ENCODE assay signal across 10 cellular contexts in the genomic region with DNA sequence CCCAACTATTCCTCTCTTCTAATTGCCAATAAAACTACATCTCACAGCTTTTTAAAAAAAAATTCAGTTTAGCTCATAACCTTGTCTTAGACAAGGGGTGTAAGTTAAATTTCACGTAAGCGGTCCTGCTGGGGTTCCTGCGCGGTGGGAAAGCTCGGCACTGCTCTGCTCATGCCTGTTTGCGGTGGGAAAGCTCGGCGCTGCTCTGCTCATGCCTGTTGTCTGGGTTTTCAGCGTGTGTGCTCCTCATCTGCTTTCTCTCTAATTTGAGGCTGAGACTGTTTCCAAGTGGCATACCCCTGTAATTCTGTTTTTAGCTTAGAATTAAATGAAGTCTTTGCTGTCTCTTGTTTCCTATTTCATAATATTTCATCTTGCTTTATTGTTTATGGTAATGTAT. TPM values are rescaled to one million over a fixed set of nuclear protein-coding genes. Genes with fewer than 3 reads are reported as not detected.
DNase-seq lines count a peak whose midpoint lies in the region; ATAC-seq, FAIRE-seq and TF ChIP-seq lines count a peak whose summit lies in the region.
"Had no signal": no experiment of that assay in that cellular context is flagged by ENCODE, and none has a peak within 500 bp of the region (broad histone marks: within the 10 kb centered on the region; RNA-seq: fewer than 3 reads in every experiment).

No MANE protein-coding gene starts in this region.

- H3K4me1 Mint-ChIP-seq in natural killer cell: peaks cover 70 to 79% of the 10 kb centered on the region in 2 donors
- peaks cover 49 to 58% of the 10 kb centered on the region in 2 donors for H3K4me1 Mint-ChIP-seq in natural killer cell treated with Interleukin-12 subunit alpha and Interleukin-12 subunit beta and Interleukin-15 and Interleukin-18, amount 100 ng/mL, for 72 hours (ENCODE audit: low read depth in 2 of 2)

- H3K4me3 Mint-ChIP-seq in natural killer cell: peak overlapping the region; percentile 10
- H3K4me3 Mint-ChIP-seq in natural killer cell treated with Interleukin-12 subunit alpha and Interleukin-12 subunit beta and Interleukin-15 and Interleukin-18, amount 100 ng/mL, for 72 hours: no peak overlapping the region

- TF ChIP-seq POLR2A in K562 (conservative IDR thresholded peaks at IDR 0.05): no peak

- no peak overlapping the region for H3K9ac ChIP-seq in K562 (ENCODE audit: insufficient read depth in 1 of 2, low read depth in 2 of 2, low read length in 2 of 2)

- ATAC-seq in natural killer cell: peak in 2 of 3 donors; percentile 39 to 52
- no peak for ATAC-seq in natural killer cell treated with Interleukin-12 subunit alpha and Interleukin-12 subunit beta and Interleukin-15 and Interleukin-18, amount 100 ng/mL, for 72 hours
- ATAC-seq in K562: peak; percentile 35
- peak; percentile 67 for ATAC-seq in left lung

- no peak for TF ChIP-seq RAD21 in K562 (CRISPR knock-in tag; conservative IDR thresholded peaks at IDR 0.05 in 1 of 2, IDR thresholded peaks at IDR 0.05 in 1 of 2)

- intact Hi-C loops in natural killer cell (cut with micrococcal nuclease): no loop called here
- intact Hi-C loops in K562 (cut with micrococcal nuclease): no loop called here
- intact Hi-C loops in left lung (cut with DNase I): no loop called here

- TF ChIP-seq EP300 in K562 (IDR thresholded peaks at IDR 0.05; ENCODE audit: low read length): no peak

- FAIRE-seq in K562 (lab: Jason Lieb, UNC): no peak

- H3K9me3 ChIP-seq in K562 (replicated peaks; ENCODE audit: control insufficient read depth, insufficient read depth, low read depth, low read length): no peaks in the 10 kb centered on the region
- H3K9me3 ChIP-seq in left lung: no peaks in the 10 kb centered on the region

- no TSS peak for BruUV-seq in K562 (replicated peaks; lab: Mats Ljungman, UMichigan)

- no peaks in the 10 kb centered on the region for H3K9me3 Mint-ChIP-seq in natural killer cell
- no peaks in the 10 kb centered on the region for H3K9me3 Mint-ChIP-seq in natural killer cell treated with Interleukin-12 subunit alpha and Interleukin-12 subunit beta and Interleukin-15 and Interleukin-18, amount 100 ng/mL, for 72 hours

- H3K79me2 ChIP-seq in K562 (ENCODE audit: control insufficient read depth, insufficient read depth, low read length): peaks cover 95% of the 10 kb centered on the region

- H3K36me3 ChIP-seq in K562 (ENCODE audit: control insufficient read depth, insufficient read depth, low read length): no peaks in the 10 kb centered on the region
- H3K36me3 ChIP-seq in left lung: no peaks in the 10 kb centered on the region
- H3K36me3 ChIP-seq in urinary bladder (ENCODE audit: insufficient read depth): no peaks in the 10 kb centered on the region

- H3K4me1 ChIP-seq in K562 (replicated peaks in 1 of 2; ENCODE audit: control insufficient read depth in 2 of 2, insufficient read depth in 2 of 2, low read length in 2 of 2) (peaks cover 7 to 12% of the 10 kb centered on the region in 2 experiments), left lung (peaks cover 8 to 62% of the 10 kb centered on the region in 2 donors), urinary bladder (ENCODE audit: insufficient read depth) (peaks cover 2% of the 10 kb centered on the region)

- H3K9me1 ChIP-seq in K562 (ENCODE audit: control insufficient read depth, insufficient read depth, low read length): no peaks in the 10 kb centered on the region

- H3K27me3 ChIP-seq in K562 (ENCODE audit: control insufficient read depth in 2 of 2, insufficient read depth in 2 of 2, low read length in 2 of 2) (no peaks in the 10 kb centered on the region), left lung (no peaks in the 10 kb centered on the region)

- POLR2A ChIA-PET in K562 (lab: Yijun Ruan, JAX): interaction anchor here (0.9 to 1.2 kb wide), 5 partner anchors 11 to 21 kb away, joined by 3 to 10 read pairs (median 4); no protein-coding TSS in a partner anchor

- H2AFZ ChIP-seq in K562 (ENCODE audit: low read depth, low read length): no peak overlapping the region

- in situ Hi-C loops in K562 (cut with MboI): no loop called here

- CTCF ChIA-PET in K562 (lab: Yijun Ruan, JAX; ENCODE audit: low intra/inter-chr PET ratio): no interaction called here

- H3K4me3 ChIP-seq in K562: no peak overlapping the region
- H3K4me3 ChIP-seq in left lung: peak overlapping the region in 1 of 2 donors; percentile 17
- peak overlapping the region; percentile 6 for H3K4me3 ChIP-seq in urinary bladder (ENCODE audit: low read depth, low read length)

- 76% methylated on average over 9 of the region's 9 CpGs for WGBS in K562 (ENCODE audit: insufficient coverage, low coverage, missing lambda C conversion rate)
- 71% methylated on average over 9 of the region's 9 CpGs for WGBS in urinary bladder

- no peaks in the 10 kb centered on the region for H3K27me3 Mint-ChIP-seq in natural killer cell (ENCODE audit: low read depth in 2 of 2)
- H3K27me3 Mint-ChIP-seq in natural killer cell treated with Interleukin-12 subunit alpha and Interleukin-12 subunit beta and Interleukin-15 and Interleukin-18, amount 100 ng/mL, for 72 hours: no peaks in the 10 kb centered on the region

- H3K27ac ChIP-seq in K562 (ENCODE audit: extremely low read depth, low read depth, low read length): no peak overlapping the region
- H3K27ac ChIP-seq in left lung: no peak overlapping the region
- H3K27ac ChIP-seq in urinary bladder (ENCODE audit: low read depth): no peak overlapping the region

- peak overlapping the region; percentile 69 to 77 for H3K27ac Mint-ChIP-seq in natural killer cell
- H3K27ac Mint-ChIP-seq in natural killer cell treated with Interleukin-12 subunit alpha and Interleukin-12 subunit beta and Interleukin-15 and Interleukin-18, amount 100 ng/mL, for 72 hours: peak overlapping the region in 1 of 2 donors; percentile 60

- DNase-seq in natural killer cell: no peak
- DNase-seq in natural killer cell treated with Interleukin-12 subunit alpha and Interleukin-12 subunit beta and Interleukin-15 and Interleukin-18, amount 100 ng/mL, for 72 hours (ENCODE audit: low spot score): no peak
- no peak for DNase-seq in K562 (ENCODE audit: extremely low read depth in 1 of 4, low spot score in 3 of 4)
- no peak for DNase-seq in left lung
- DNase-seq in T1000 (lab: John Stamatoyannopoulos, UW): no peak
- no peak for DNase-seq in stimulated activated CD4-positive, alpha-beta T cell treated with anti-CD3 and anti-CD28 coated beads, Interleukin-4, amount 100 ng/mL, for 24 hours
- no peak for DNase-seq in effector CD8-positive, alpha-beta T cell (lab: John Stamatoyannopoulos, UW)
- DNase-seq: COR-L47, NCI-H2029 had no signal

- H3K4me2 ChIP-seq in K562 (ENCODE audit: insufficient read depth, low read length): no peak overlapping the region

- no peaks in the 10 kb centered on the region for H3K36me3 Mint-ChIP-seq in natural killer cell
- no peaks in the 10 kb centered on the region for H3K36me3 Mint-ChIP-seq in natural killer cell treated with Interleukin-12 subunit alpha and Interleukin-12 subunit beta and Interleukin-15 and Interleukin-18, amount 100 ng/mL, for 72 hours

- no peak for TF ChIP-seq CTCF in natural killer cell (IDR thresholded peaks at IDR 0.05)
- no peak for TF ChIP-seq CTCF in K562 (IDR thresholded peaks at IDR 0.05 in 2 of 3, conservative IDR thresholded peaks at IDR 0.05 in 1 of 3; ENCODE audit: insufficient read depth in 2 of 3, low read depth in 1 of 3, low read length in 3 of 3)
- no peak for TF ChIP-seq CTCF in left lung (IDR thresholded peaks at IDR 0.05)

- peaks cover 28% of the 10 kb centered on the region; the same call in 1 of the 2 replicates for H4K20me1 ChIP-seq in K562 (replicated peaks; ENCODE audit: control insufficient read depth, insufficient read depth, low read length)

RNA-seq across cellular contexts. Expression of a gene that starts 18.6 kb away (rescaled TPM):
- total RNA-seq in natural killer cell: 100 to 1,000 TPM; 180 to 201 (median 189) TPM
- 100 to 1,000 TPM in 1 of 2 donors, 10 to 100 TPM in 1; 92.3 to 129 TPM for total RNA-seq in natural killer cell treated with Interleukin-12 subunit alpha and Interleukin-12 subunit beta and Interleukin-15 and Interleukin-18, amount 100 ng/mL, for 72 hours
- total RNA-seq in K562 (2011; cell fraction: chromatin; rRNA removed; ENCODE audit: low replicate concordance): 166 and 348 TPM in 2 replicates
- 89.6 and 106 TPM in 2 replicates for total RNA-seq in K562 (2011; cell fraction: nucleolus; rRNA removed)
- total RNA-seq in K562 (2011; cell fraction: nucleoplasm; rRNA removed): 226 and 418 TPM in 2 replicates
- 19.3 and 21.3 TPM in 2 replicates for total RNA-seq in K562 (2014; rRNA removed)
- total RNA-seq in K562 (2014; rRNA removed; fragmentation: Illumina TruSeq; extraction: Trizol): 32.9 and 37.6 TPM in 2 replicates
- 33.7 and 34.3 TPM in 2 replicates for total RNA-seq in K562 (2015; rRNA removed; fragmentation: Illumina TruSeq; extraction: Trizol)
- 48.6 and 50.5 TPM in 2 replicates for total RNA-seq in K562 (2021)
- 20.5 and 20.7 TPM in 2 replicates for polyA plus RNA-seq in K562 (2011; rRNA removed)
- polyA plus RNA-seq in K562 (2011; cell fraction: cytosol; rRNA removed): 16.9 and 20.5 TPM in 2 replicates
- 46.8 and 68.6 TPM in 2 replicates for polyA plus RNA-seq in K562 (2011; cell fraction: nucleus; rRNA removed)
- 25.9 and 27.1 TPM in 2 replicates for polyA plus RNA-seq in K562 (2012)
- polyA plus RNA-seq in K562 (2014; fragmentation: Illumina TruSeq; extraction: Trizol): 26.2 and 30.1 TPM in 2 replicates
- 10 to 100 TPM; 12.5 to 25.8 TPM for polyA plus RNA-seq in K562 (2014; fragmentation: Nextera tagmentation; extraction: Ambion mirVana)
- polyA plus RNA-seq in K562 (2014; rRNA removed): 21.8 and 22.3 TPM in 2 replicates
- polyA minus RNA-seq in K562 (2011; rRNA and poly(A)+ RNA removed): 81.8 and 86.3 TPM in 2 replicates
- 64.9 and 82.5 TPM in 2 replicates for polyA minus RNA-seq in K562 (2011; cell fraction: cytosol; rRNA and poly(A)+ RNA removed)
- polyA minus RNA-seq in K562 (2011; cell fraction: nucleus; rRNA and poly(A)+ RNA removed): 157 and 175 TPM in 2 replicates
- 10 to 100 TPM; 67.6 to 69.5 TPM for total RNA-seq in left lung
- total RNA-seq in urinary bladder: 213 TPM
- 36.2 TPM for polyA plus RNA-seq in urinary bladder

Comparison
In these comparisons a context has a peak if more than half of its experiments do, and no peak if none do; other contexts are left out.
1. ATAC-seq: peak in natural killer cell (2 of 3), K562 (single experiment) and left lung (single experiment); none in natural killer cell treated with Interleukin-12 subunit alpha and Interleukin-12 subunit beta and Interleukin-15 and Interleukin-18, amount 100 ng/mL, for 72 hours (0 of 2).